ENCODE assay signal across 29 cellular contexts in the genomic region with DNA sequence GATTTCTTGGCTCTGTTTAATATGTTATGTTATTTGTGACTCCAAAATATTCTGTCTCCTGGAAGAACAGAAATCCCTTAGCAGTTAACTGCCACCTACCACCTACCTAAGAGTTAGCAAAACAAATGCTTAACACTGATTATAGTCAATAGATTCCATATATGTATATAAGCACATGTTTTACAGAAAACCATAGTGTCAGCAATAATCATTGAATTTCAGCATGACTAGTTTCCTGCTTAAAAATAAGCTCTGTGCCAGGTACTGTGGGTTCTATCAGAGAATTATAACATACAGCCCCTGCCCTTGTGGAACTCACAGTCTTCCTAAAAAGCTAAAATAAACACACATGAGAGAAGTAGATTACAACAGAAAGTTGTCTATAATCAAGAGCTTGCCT.
"Had no signal": no experiment of that assay in that cellular context is flagged by ENCODE, and none has a peak within 500 bp of the region (broad histone marks: within the 10 kb centered on the region; RNA-seq: fewer than 3 reads in every experiment).

No MANE protein-coding gene starts in this region.

- H3K36me3 ChIP-seq: neutrophil, ovary, spleen, suprapubic skin, tibial artery, transverse colon, upper lobe of right lung, uterus had no signal

- H3K9me3 ChIP-seq: neutrophil, ovary, testis, transverse colon, upper lobe of right lung had no signal

- H3K4me2 ChIP-seq: smooth muscle cell had no signal

- H3K27ac ChIP-seq: neutrophil, ovary, parathyroid adenoma, psoas muscle, skin epidermis, spleen, suprapubic skin, testis, tibial artery, transverse colon, upper lobe of right lung, uterus had no signal

- H3K27me3 ChIP-seq: neutrophil, ovary, spleen, suprapubic skin, testis, tibial artery, transverse colon, uterus had no signal

- H3K79me2 ChIP-seq: parathyroid adenoma had no signal

- H3K4me3 ChIP-seq: ovary, psoas muscle, skin epidermis, smooth muscle cell, spleen, suprapubic skin, testis, tibial artery, transverse colon, upper lobe of right lung, uterus had no signal

- ATAC-seq: naive thymus-derived CD4-positive, alpha-beta T cell; natural killer cell; psoas muscle; right cardiac atrium; sciatic nerve; stimulated activated memory B cell treated with anti-CD40 and anti-IgM and Interleukin-4, amounts not matched to agents 10 μg/mL and 1 μg/mL and 100 μg/mL, for 72 hours; stimulated activated naive CD8-positive, alpha-beta T cell treated with anti-CD3 and anti-CD28 coated beads, Interleukin-15, amount 100 ng/mL, for 72 hours; stimulated activated naive CD8-positive, alpha-beta T cell treated with anti-CD3 and anti-CD28 coated beads, Interleukin-15, Interleukin-2, amounts not matched to agents 100 U/mL and 50 U/mL, for 24 hours; upper lobe of right lung had no signal

- H3K9ac ChIP-seq: parathyroid adenoma had no signal

- H2AFZ ChIP-seq: parathyroid adenoma had no signal

- H3K4me1 ChIP-seq: parathyroid adenoma, psoas muscle, spleen, suprapubic skin, testis, tibial artery, upper lobe of right lung, uterus had no signal

- DNase-seq: naive thymus-derived CD4-positive, alpha-beta T cell; natural killer cell; nucleus accumbens; ovary; posterior cingulate gyrus; psoas muscle; right cardiac atrium; spleen; stimulated activated CD4-positive, alpha-beta T cell treated with anti-CD3 and anti-CD28 coated beads, Interleukin-12 subunit alpha, Interleukin-12 subunit beta, amount 100 ng/mL, for 4 hours; stimulated activated CD4-positive, alpha-beta T cell treated with anti-CD3 and anti-CD28 coated beads, Interleukin-1b, Interleukin-23, amount 100 ng/mL, for 48 hours; stimulated activated CD4-positive, alpha-beta T cell treated with anti-CD3 and anti-CD28 coated beads, Interleukin-4, amount 100 ng/mL, for 1 hour; stimulated activated CD4-positive, alpha-beta T cell treated with anti-CD3 and anti-CD28 coated beads, Interleukin-4, amount 100 ng/mL, for 4 hours; stimulated activated CD8-positive, alpha-beta memory T cell treated with anti-CD3 and anti-CD28 coated beads, Interleukin-4, amount 100 ng/mL, for 48 hours; stimulated activated naive CD4-positive, alpha-beta T cell; stimulated activated naive CD8-positive, alpha-beta T cell treated with anti-CD3 and anti-CD28 coated beads, Interleukin-15, amount 100 ng/mL, for 72 hours; stimulated activated naive CD8-positive, alpha-beta T cell treated with anti-CD3 and anti-CD28 coated beads, Interleukin-15, Interleukin-2, amounts not matched to agents 100 U/mL and 50 U/mL, for 24 hours; substantia nigra; testis; tibial artery; transverse colon; upper lobe of right lung; uterus had no signal
